In genomic region chr14:54686871-54687749, GRCh38 we compare ENCODE assay signal across 14 cellular contexts.
DNase-seq lines count a peak whose midpoint lies in the region; FAIRE-seq and TF ChIP-seq lines count a peak whose summit lies in the region.
"Had no signal": no experiment of that assay in that cellular context is flagged by ENCODE, and none has a peak within 500 bp of the region (broad histone marks: within the 10 kb centered on the region; RNA-seq: fewer than 3 reads in every experiment).

No MANE protein-coding gene starts in this region.

- H4K20me1 ChIP-seq in astrocyte (ENCODE audit: insufficient read depth, low read length): peaks cover 33% of the 10 kb centered on the region

- H3K4me1 Mint-ChIP-seq in astrocyte (ENCODE audit: low read depth, unreplicated experiment): peaks cover 62% of the 10 kb centered on the region

- 69% methylated on average over 8 of the region's 8 CpGs for WGBS in prostate gland
- 77% methylated on average over 8 of the region's 8 CpGs for WGBS in urinary bladder

- no peaks in the 10 kb centered on the region for H3K27me3 Mint-ChIP-seq in astrocyte (ENCODE audit: low read depth, unreplicated experiment)

- TF ChIP-seq CTCF in astrocyte (IDR thresholded peaks at IDR 0.05; ENCODE audit: insufficient read depth, low read depth, low read length): no peak
- TF ChIP-seq CTCF in fibroblast of the aortic adventitia (IDR thresholded peaks at IDR 0.05; ENCODE audit: insufficient read depth, low read length): no peak
- TF ChIP-seq CTCF in prostate gland (IDR thresholded peaks at IDR 0.05): no peak

- peak overlapping the region; percentile 65 for H3K9ac ChIP-seq in astrocyte (ENCODE audit: low read length)

- H3K27me3 ChIP-seq in astrocyte (ENCODE audit: insufficient read depth, low read length) (no peaks in the 10 kb centered on the region), prostate gland (replicated peaks; ENCODE audit: insufficient read depth) (no peaks in the 10 kb centered on the region)

- H3K4me3 Mint-ChIP-seq in astrocyte (ENCODE audit: unreplicated experiment): no peak overlapping the region
- H3K4me3 Mint-ChIP-seq: activated naive CD4-positive, alpha-beta T cell treated with anti-CD3 and anti-CD28 coated beads, Interleukin-2, amount 10 ng/mL, durations not matched to agents 7 days and 5 days; stimulated activated naive CD8-positive, alpha-beta T cell treated with anti-CD3 and anti-CD28 coated beads, Interleukin-15, amount 100 ng/mL, for 72 hours had no signal

- peak overlapping the region; percentile 68 for H3K4me2 ChIP-seq in astrocyte (ENCODE audit: low read length)

- H3K4me3 ChIP-seq in astrocyte (ENCODE audit: insufficient read depth, low read depth, low read length) (no peak overlapping the region), fibroblast of the aortic adventitia (ENCODE audit: low read depth, low read length) (no peak overlapping the region), prostate gland (no peak overlapping the region), urinary bladder (ENCODE audit: low read depth, low read length) (no peak overlapping the region)

- DNase-seq in astrocyte (ENCODE audit: low read depth): no peak
- DNase-seq in fibroblast of the aortic adventitia (ENCODE audit: low read depth): peak; percentile 33
- DNase-seq in prostate gland (ENCODE audit: low spot score): no peak
- no peak for DNase-seq in posterior cingulate gyrus
- DNase-seq in ureter (ENCODE audit: low spot score): no peak
- no peak for DNase-seq in NCI-H2107 (lab: John Stamatoyannopoulos, UW)
- DNase-seq: activated naive CD4-positive, alpha-beta T cell treated with anti-CD3 and anti-CD28 coated beads, Interleukin-2, amount 10 ng/mL, durations not matched to agents 7 days and 5 days; cortex of kidney; KBM-7; left colon; SHP77; stimulated activated naive CD8-positive, alpha-beta T cell treated with anti-CD3 and anti-CD28 coated beads, Interleukin-15, amount 100 ng/mL, for 72 hours had no signal

- H3K4me1 ChIP-seq in astrocyte (ENCODE audit: insufficient read depth, low read length): peaks cover 48% of the 10 kb centered on the region
- H3K4me1 ChIP-seq in prostate gland (replicated peaks): no peaks in the 10 kb centered on the region
- H3K4me1 ChIP-seq in urinary bladder (ENCODE audit: insufficient read depth): peaks cover 4% of the 10 kb centered on the region

- H3K9me3 Mint-ChIP-seq in astrocyte (ENCODE audit: unreplicated experiment): peaks cover 1% of the 10 kb centered on the region
- H3K9me3 Mint-ChIP-seq: activated naive CD4-positive, alpha-beta T cell treated with anti-CD3 and anti-CD28 coated beads, Interleukin-2, amount 10 ng/mL, durations not matched to agents 7 days and 5 days; stimulated activated naive CD8-positive, alpha-beta T cell treated with anti-CD3 and anti-CD28 coated beads, Interleukin-15, amount 100 ng/mL, for 72 hours had no signal

- no peak overlapping the region for H2AFZ ChIP-seq in astrocyte (ENCODE audit: low read depth, low read length)

- peak overlapping the region; percentile 3 for H3K27ac Mint-ChIP-seq in astrocyte (ENCODE audit: unreplicated experiment)
- H3K27ac Mint-ChIP-seq: activated naive CD4-positive, alpha-beta T cell treated with anti-CD3 and anti-CD28 coated beads, Interleukin-2, amount 10 ng/mL, durations not matched to agents 7 days and 5 days had no signal

- H3K9me3 ChIP-seq in astrocyte (ENCODE audit: insufficient read depth, low read depth, low read length): no peaks in the 10 kb centered on the region
- no peaks in the 10 kb centered on the region for H3K9me3 ChIP-seq in prostate gland

- peaks cover 9% of the 10 kb centered on the region for H3K36me3 Mint-ChIP-seq in astrocyte (ENCODE audit: low read depth, unreplicated experiment)
- H3K36me3 Mint-ChIP-seq: activated naive CD4-positive, alpha-beta T cell treated with anti-CD3 and anti-CD28 coated beads, Interleukin-2, amount 10 ng/mL, durations not matched to agents 7 days and 5 days had no signal

- FAIRE-seq in astrocyte (lab: Jason Lieb, UNC): no peak
- FAIRE-seq: TTC549 had no signal

- H3K79me2 ChIP-seq in astrocyte (ENCODE audit: insufficient read depth, low read length): peaks cover 61% of the 10 kb centered on the region

- peak overlapping the region; percentile 88 for H3K27ac ChIP-seq in astrocyte (ENCODE audit: low read depth, low read length)
- peak overlapping the region; percentile 47 to 75 for H3K27ac ChIP-seq in prostate gland
- peak overlapping the region; percentile 64 for H3K27ac ChIP-seq in urinary bladder (ENCODE audit: low read depth)

- H3K36me3 ChIP-seq in astrocyte (ENCODE audit: insufficient read depth, low read length) (no peaks in the 10 kb centered on the region), prostate gland (no peaks in the 10 kb centered on the region), urinary bladder (ENCODE audit: insufficient read depth) (no peaks in the 10 kb centered on the region)

- TF ChIP-seq POLR2A in prostate gland (IDR thresholded peaks at IDR 0.05): no peak

- intact Hi-C loops in prostate gland (cut with DNase I) (no loop called here), posterior cingulate gyrus (cut with DNase I) (no loop called here)
